In genomic region chr12:13173012-13173441, GRCh38 we compare ENCODE assay signal across 9 cellular contexts. TPM values are rescaled to one million over a fixed set of nuclear protein-coding genes. Genes with fewer than 3 reads are reported as not detected.
DNase-seq lines count a peak whose midpoint lies in the region; ATAC-seq, FAIRE-seq and TF ChIP-seq lines count a peak whose summit lies in the region.
"Had no signal": no experiment of that assay in that cellular context is flagged by ENCODE, and none has a peak within 500 bp of the region (broad histone marks: within the 10 kb centered on the region; RNA-seq: fewer than 3 reads in every experiment).

No MANE protein-coding gene starts in this region.

- H3K27ac ChIP-seq in suprapubic skin = peak overlapping the region; percentile 83

- H3K4me3 ChIP-seq in bronchial epithelial cell (ENCODE audit: low read depth, low read length) (no peak overlapping the region), suprapubic skin (no peak overlapping the region)

- WGBS in suprapubic skin = 55% methylated on average over 5 of the region's 5 CpGs

- intact Hi-C loops in left colon (cut with DNase I, micrococcal nuclease) = no loop called here

- TF ChIP-seq POLR2A in suprapubic skin (IDR thresholded peaks at IDR 0.05) = no peak

- no peaks in the 10 kb centered on the region for H3K27me3 ChIP-seq in bronchial epithelial cell (ENCODE audit: control insufficient read depth, insufficient read depth, low read length)
- no peaks in the 10 kb centered on the region for H3K27me3 ChIP-seq in suprapubic skin

- TF ChIP-seq CTCF in bronchial epithelial cell (IDR thresholded peaks at IDR 0.05; ENCODE audit: insufficient read depth, low read length, severe bottlenecking) (no peak), suprapubic skin (IDR thresholded peaks at IDR 0.05) (no peak)

- DNase-seq in bronchial epithelial cell (ENCODE audit: low read depth) (peak; percentile 48), left kidney (ENCODE audit: low read depth, low spot score) (peak; percentile 68), suprapubic skin (ENCODE audit: low spot score in 2 of 2) (no peak), activated gamma-delta T cell (lab: John Stamatoyannopoulos, UW) (no peak), left colon (no peak), OCI-M1 (lab: John Stamatoyannopoulos, UW) (no peak), NCI-H524 treated with DMSO at 0.1 percent for 48 hours (lab: John Stamatoyannopoulos, UW) (no peak)
- DNase-seq: immature natural killer cell had no signal

- H3K36me3 ChIP-seq in bronchial epithelial cell (ENCODE audit: control insufficient read depth, insufficient read depth, low read length) (no peaks in the 10 kb centered on the region), suprapubic skin (no peaks in the 10 kb centered on the region)

- no peak for TF ChIP-seq RAD21 in Ishikawa (IDR thresholded peaks at IDR 0.05; ENCODE audit: low read depth)

- H3K4me1 ChIP-seq in suprapubic skin = peaks cover 76% of the 10 kb centered on the region

- no peaks in the 10 kb centered on the region for H3K9me3 ChIP-seq in suprapubic skin

- ATAC-seq in left colon = no peak

- no peak for FAIRE-seq in bronchial epithelial cell (lab: Jason Lieb, UNC)

- peak; percentile 26; the same call in 1 of the 2 replicates for TF ChIP-seq EP300 in Ishikawa (IDR thresholded peaks at IDR 0.05; ENCODE audit: borderline replicate concordance)
- no peak for TF ChIP-seq EP300 in suprapubic skin (IDR thresholded peaks at IDR 0.05)

TF ChIP-seq in Ishikawa, 13 proteins besides CTCF, POLR2A, EP300 and RAD21:
- peak; percentile 25; the same call in 1 of the 2 replicates for TF ChIP-seq TCF12 (IDR thresholded peaks at IDR 0.05; ENCODE audit: low read depth)
- TF ChIP-seq TEAD4 (IDR thresholded peaks at IDR 0.05) = peak; percentile 56; the same call in 1 of the 2 replicates
- TF ChIP-seq NFIC (IDR thresholded peaks at IDR 0.05) = no peak
- no peak for TF ChIP-seq USF1 (IDR thresholded peaks at IDR 0.05)
- peak; percentile 65; the same call in 1 of the 2 replicates for TF ChIP-seq FOXM1 (IDR thresholded peaks at IDR 0.05; ENCODE audit: borderline replicate concordance, low read depth)

RNA-seq across cellular contexts. Expression of gene EMP1, which starts 23.5 kb away (rescaled TPM):
- 15.6 and 21.3 TPM in 2 replicates for total RNA-seq in bronchial epithelial cell
- total RNA-seq in suprapubic skin = 1,000 to 10,000 TPM in 2 of 4 donors, 100 to 1,000 TPM in 2; 569 to 2,226 (median 1,259) TPM
- 1,000 to 10,000 TPM in 1 of 2 donors, 100 to 1,000 TPM in 1; 459 to 1,135 TPM for total RNA-seq in left colon

Comparison
In these comparisons a context has a peak if more than half of its experiments do, and no peak if none do; other contexts are left out.
1. DNase-seq: peak in bronchial epithelial cell (single experiment) and left kidney (single experiment); none in suprapubic skin (0 of 2), activated gamma-delta T cell (single experiment), left colon (0 of 2), OCI-M1 (single experiment) and NCI-H524 treated with DMSO at 0.1 percent for 48 hours (single experiment).
2. RNA of gene EMP1, which starts 23.5 kb away (total RNA-seq): 569 to 2,226 TPM in suprapubic skin and 459 to 1,135 TPM in left colon; 15.6 to 21.3 TPM in bronchial epithelial cell; every median in the first group is over 10 times any median in the second.